In genomic region chr1:31932491-31933316, GRCh38 we compare ENCODE assay signal across 8 cellular contexts. TPM values are rescaled to one million over a fixed set of nuclear protein-coding genes. Genes with fewer than 3 reads are reported as not detected.
A peak's percentile ranks its signal among the peaks of the same experiment; 100 is the strongest.
DNase-seq lines count a peak whose midpoint lies in the region; ATAC-seq and TF ChIP-seq lines count a peak whose summit lies in the region.

No MANE protein-coding gene starts in this region.

- no peaks in the 10 kb centered on the region for H3K27me3 Mint-ChIP-seq in nephron progenitor cell (ENCODE audit: low read depth, poor library complexity)

- peaks cover 69% of the 10 kb centered on the region for H3K4me1 Mint-ChIP-seq in nephron progenitor cell

- DNase-seq in Daoy (ENCODE audit: low read depth) (peak; percentile 51), M059J (ENCODE audit: low read depth) (peak; percentile 65), caudate nucleus (lab: John Stamatoyannopoulos, UW) (no peak), nephron progenitor cell (no peak), NCI-H1105 treated with DMSO at 0.1 percent for 48 hours (lab: John Stamatoyannopoulos, UW) (no peak)
- DNase-seq in stimulated activated CD4-positive, alpha-beta T cell treated with anti-CD3 and anti-CD28 coated beads, Interleukin-2, amount 100 ng/mL, for 24 hours: no peak

- no peaks in the 10 kb centered on the region for H3K9me3 Mint-ChIP-seq in nephron progenitor cell

- H3K27ac Mint-ChIP-seq in nephron progenitor cell: peak overlapping the region; percentile 24

- ATAC-seq in HG02763 (IDR thresholded peaks at IDR 0.05; ENCODE audit: unreplicated experiment) (no peak), HG03342 (IDR thresholded peaks at IDR 0.05; ENCODE audit: unreplicated experiment) (no peak)

- no peak overlapping the region for H3K4me3 Mint-ChIP-seq in nephron progenitor cell

- H3K27ac ChIP-seq in caudate nucleus (ENCODE audit: low read depth, low read length): peak overlapping the region; percentile 21

- no peak for TF ChIP-seq CTCF in nephron progenitor cell (IDR thresholded peaks at IDR 0.05)

- H3K36me3 Mint-ChIP-seq in nephron progenitor cell (ENCODE audit: low read depth): peaks cover 9% of the 10 kb centered on the region

RNA-seq across cellular contexts. Expression of gene PTP4A2, which starts 5.5 kb away (rescaled TPM):
- 388 and 393 TPM in 2 replicates for total RNA-seq in Daoy (2014; rRNA removed; shearing (Covaris generic))
- 334 and 398 TPM in 2 replicates for total RNA-seq in M059J (2014; rRNA removed; shearing (Covaris generic))

Comparison
In these comparisons a context has a peak if more than half of its experiments do, and no peak if none do; other contexts are left out.
1. DNase-seq: peak in Daoy (single experiment) and M059J (single experiment); none in caudate nucleus (0 of 61), nephron progenitor cell (single experiment), NCI-H1105 treated with DMSO at 0.1 percent for 48 hours (single experiment) and stimulated activated CD4-positive, alpha-beta T cell treated with anti-CD3 and anti-CD28 coated beads, Interleukin-2, amount 100 ng/mL, for 24 hours (0 of 2).